In the genomic region with DNA sequence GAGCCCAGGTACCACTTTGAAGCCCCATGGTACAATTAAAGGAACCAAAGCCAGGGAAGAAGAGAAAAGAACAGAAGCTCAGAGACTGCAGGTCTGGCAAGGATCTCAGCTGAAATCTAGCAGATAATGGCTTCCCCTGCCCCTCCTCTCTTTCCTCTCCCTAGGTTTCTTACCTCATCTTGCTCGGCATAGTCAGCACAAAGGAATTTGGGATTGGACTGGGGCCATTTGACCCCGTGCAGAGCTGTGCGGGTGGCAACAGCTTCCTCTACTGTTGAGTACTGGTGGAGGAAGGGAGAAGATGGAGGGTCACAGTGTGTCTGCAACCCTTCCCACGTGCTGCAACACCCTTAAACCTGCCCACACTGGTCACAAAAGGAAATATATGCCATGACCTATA, we compare ENCODE assay signal across 10 cellular contexts. TPM values are rescaled to one million over a fixed set of nuclear protein-coding genes. Genes with fewer than 3 reads are reported as not detected.
DNase-seq lines count a peak whose midpoint lies in the region; ATAC-seq and TF ChIP-seq lines count a peak whose summit lies in the region.
"Had no signal": no experiment of that assay in that cellular context is flagged by ENCODE, and none has a peak within 500 bp of the region (broad histone marks: within the 10 kb centered on the region; RNA-seq: fewer than 3 reads in every experiment).

No MANE protein-coding gene starts in this region.

- H3K27ac Mint-ChIP-seq in activated CD4-positive, alpha-beta memory T cell treated with anti-CD3 and anti-CD28 coated beads, Interleukin-2, amount 10 ng/mL, durations not matched to agents 7 days and 5 days, result no peak overlapping the region

- no peaks in the 10 kb centered on the region for H3K9me2 ChIP-seq in OCI-LY7 (ENCODE audit: insufficient read depth, low read length)

- no peak overlapping the region for H2AFZ ChIP-seq in OCI-LY7 (ENCODE audit: low read length)

- WGBS in sigmoid colon, 2 donors, result 39 to 57% methylated on average over 4 of the region's 4 CpGs

- H3K4me3 Mint-ChIP-seq in activated CD4-positive, alpha-beta memory T cell treated with anti-CD3 and anti-CD28 coated beads, Interleukin-2, amount 10 ng/mL, durations not matched to agents 7 days and 5 days, result no peak overlapping the region
- H3K4me3 Mint-ChIP-seq: naive thymus-derived CD8-positive, alpha-beta T cell had no signal

- peaks cover 9% of the 10 kb centered on the region for H3K4me1 Mint-ChIP-seq in activated CD4-positive, alpha-beta memory T cell treated with anti-CD3 and anti-CD28 coated beads, Interleukin-2, amount 10 ng/mL, durations not matched to agents 7 days and 5 days

- intact Hi-C loops in Right ventricle myocardium superior (cut with DNase I), result no loop called here
- intact Hi-C loops in sigmoid colon (cut with DNase I), result no loop called here
- intact Hi-C loops in OCI-LY7 (cut with micrococcal nuclease; ENCODE audit: unreplicated experiment), result no loop called here

- no TSS peak for BruUV-seq in OCI-LY7 (replicated peaks; lab: Mats Ljungman, UMichigan)

- peaks cover 13% of the 10 kb centered on the region; the same call in 1 of the 2 replicates for H3K79me2 ChIP-seq in OCI-LY7 (ENCODE audit: insufficient read depth, low read depth, low read length)

- H3K4me2 ChIP-seq in OCI-LY7 (ENCODE audit: low read length), result no peak overlapping the region

- peaks cover under 1% of the 10 kb centered on the region for H3K27me3 Mint-ChIP-seq in activated CD4-positive, alpha-beta memory T cell treated with anti-CD3 and anti-CD28 coated beads, Interleukin-2, amount 10 ng/mL, durations not matched to agents 7 days and 5 days
- H3K27me3 Mint-ChIP-seq: naive thymus-derived CD8-positive, alpha-beta T cell had no signal

- H3K36me3 Mint-ChIP-seq in activated CD4-positive, alpha-beta memory T cell treated with anti-CD3 and anti-CD28 coated beads, Interleukin-2, amount 10 ng/mL, durations not matched to agents 7 days and 5 days (ENCODE audit: low read depth), result peaks cover 72% of the 10 kb centered on the region

- H4K20me1 ChIP-seq in OCI-LY7 (ENCODE audit: insufficient read depth, low read length), result no peaks in the 10 kb centered on the region

- H3K36me3 ChIP-seq in sigmoid colon (peaks cover 44 to 87% (median 67%) of the 10 kb centered on the region in 4 donors), OCI-LY7 (ENCODE audit: insufficient read depth, low read length) (peaks cover 84% of the 10 kb centered on the region)

- peak overlapping the region; percentile 16 to 67 (median 57) for H3K27ac ChIP-seq in sigmoid colon
- H3K27ac ChIP-seq in OCI-LY7 (ENCODE audit: low read depth, low read length, poor library complexity, severe bottlenecking), result no peak overlapping the region

- no peaks in the 10 kb centered on the region for H3K9me3 ChIP-seq in sigmoid colon
- H3K9me3 ChIP-seq in OCI-LY7 (ENCODE audit: low read length), result no peaks in the 10 kb centered on the region

- H3K4me1 ChIP-seq in sigmoid colon, result peaks cover 0 to 17% (median 12%) of the 10 kb centered on the region in 4 donors
- peaks cover 16% of the 10 kb centered on the region for H3K4me1 ChIP-seq in OCI-LY7 (ENCODE audit: insufficient read depth, low read length, poor library complexity, severe bottlenecking)

- no peaks in the 10 kb centered on the region for H3K9me3 Mint-ChIP-seq in activated CD4-positive, alpha-beta memory T cell treated with anti-CD3 and anti-CD28 coated beads, Interleukin-2, amount 10 ng/mL, durations not matched to agents 7 days and 5 days
- H3K9me3 Mint-ChIP-seq: naive thymus-derived CD8-positive, alpha-beta T cell had no signal

- TF ChIP-seq CTCF in sigmoid colon (IDR thresholded peaks at IDR 0.05), result no peak
- no peak for TF ChIP-seq CTCF in OCI-LY7 (conservative IDR thresholded peaks at IDR 0.05; ENCODE audit: low read length)

- POLR2A ChIA-PET in OCI-LY7 (lab: Charles Lee), result interaction anchor here (0.7 to 0.9 kb wide), 3 partner anchors 11 to 84 kb away, joined by 3 to 4 read pairs (median 3); no protein-coding TSS in a partner anchor
- POLR2A ChIA-PET in activated CD4-positive, alpha-beta memory T cell treated with anti-CD3 and anti-CD28 coated beads, Interleukin-2, amount 10 ng/mL, durations not matched to agents 7 days and 5 days (lab: Charles Lee), result interaction anchor here (0.9 to 2.8 kb wide), 4 partner anchors 10 to 76 kb away, joined by 3 to 15 read pairs (median 8); a partner anchor contains a TSS

- CTCF ChIA-PET in OCI-LY7 (lab: Charles Lee; ENCODE audit: unreplicated experiment), result interaction anchor here (0.9 to 2.2 kb wide), 3 partner anchors 32 to 76 kb away, joined by 3 to 8 read pairs (median 3); a partner anchor contains a TSS
- CTCF ChIA-PET in activated CD4-positive, alpha-beta memory T cell treated with anti-CD3 and anti-CD28 coated beads, Interleukin-2, amount 10 ng/mL, durations not matched to agents 7 days and 5 days (lab: Charles Lee), result interaction anchor here (0.7 to 12.5 kb wide), 7 partner anchors 10 to 498 kb away, joined by 3 to 332 read pairs (median 6); a partner anchor contains a TSS

- ATAC-seq in Right ventricle myocardium superior (ENCODE audit: poor library complexity) (peak; percentile 19), GM19452 (IDR thresholded peaks at IDR 0.05; ENCODE audit: unreplicated experiment) (no peak)
- ATAC-seq: naive thymus-derived CD8-positive, alpha-beta T cell had no signal

- H3K4me3 ChIP-seq in sigmoid colon (no peak overlapping the region), OCI-LY7 (ENCODE audit: low read depth, low read length, poor library complexity, severe bottlenecking) (no peak overlapping the region)

- TF ChIP-seq POLR2A in sigmoid colon (IDR thresholded peaks at IDR 0.05), result no peak

- H3K27me3 ChIP-seq in sigmoid colon, result no peaks in the 10 kb centered on the region

- DNase-seq in GM03348 (ENCODE audit: low spot score) (peak; percentile 82), SW480 (ENCODE audit: low spot score) (peak; percentile 60), Right ventricle myocardium superior (peak; percentile 61), sigmoid colon (peak; percentile 87), putamen (ENCODE audit: low spot score) (no peak), OCI-LY7 (ENCODE audit: low spot score) (no peak)
- no peak for DNase-seq in activated CD4-positive, alpha-beta memory T cell treated with anti-CD3 and anti-CD28 coated beads, Interleukin-2, amount 10 ng/mL, durations not matched to agents 7 days and 5 days
- DNase-seq: naive thymus-derived CD8-positive, alpha-beta T cell had no signal

- no peak for TF ChIP-seq EP300 in sigmoid colon (IDR thresholded peaks at IDR 0.05)

RNA-seq across cellular contexts. Expression of a gene that starts 4.7 kb away (rescaled TPM):
- total RNA-seq in Right ventricle myocardium superior, result 1.6 TPM
- total RNA-seq in sigmoid colon, result 1 to 10 TPM; 2.0 to 7.5 (median 2.8) TPM
- polyA plus RNA-seq in sigmoid colon, result 1 to 10 TPM in 1 of 3 donors, under 1 TPM in 2; 0.46 to 5.4 (median 0.60) TPM
- total RNA-seq in OCI-LY7 (2014; rRNA removed; shearing (Covaris generic)), result 1.1 and 1.5 TPM in 2 replicates
- total RNA-seq in OCI-LY7 (2022), result 0.46 and 0.51 TPM in 2 replicates
- 1 to 10 TPM; 1.6 to 2.0 TPM for total RNA-seq in activated CD4-positive, alpha-beta memory T cell treated with anti-CD3 and anti-CD28 coated beads, Interleukin-2, amount 10 ng/mL, durations not matched to agents 7 days and 5 days

RNA-seq across cellular contexts. Expression of a gene that starts 20.0 kb away (rescaled TPM):
- total RNA-seq in Right ventricle myocardium superior, result not detected
- total RNA-seq in sigmoid colon, result under 1 TPM in 1 of 4 donors, not detected in 3; 0.41 TPM
- under 1 TPM in 1 of 3 donors, not detected in 2; 0.06 TPM for polyA plus RNA-seq in sigmoid colon
- not detected in 2 replicates for total RNA-seq in OCI-LY7 (2014; rRNA removed; shearing (Covaris generic))
- not detected in 2 replicates for total RNA-seq in OCI-LY7 (2022)
- not detected for total RNA-seq in activated CD4-positive, alpha-beta memory T cell treated with anti-CD3 and anti-CD28 coated beads, Interleukin-2, amount 10 ng/mL, durations not matched to agents 7 days and 5 days
- polyA plus RNA-seq: adipose tissue had no signal

RNA-seq across cellular contexts. Expression of a gene that starts 27.3 kb away (rescaled TPM):
- total RNA-seq in Right ventricle myocardium superior, result 129 TPM
- total RNA-seq in sigmoid colon, result 100 to 1,000 TPM; 113 to 179 (median 135) TPM
- polyA plus RNA-seq in sigmoid colon, result 100 to 1,000 TPM; 132 to 145 (median 141) TPM
- total RNA-seq in OCI-LY7 (2014; rRNA removed; shearing (Covaris generic)), result 111 and 133 TPM in 2 replicates
- 85.5 and 122 TPM in 2 replicates for total RNA-seq in OCI-LY7 (2022)
- 10 to 100 TPM; 55.0 to 57.5 TPM for total RNA-seq in activated CD4-positive, alpha-beta memory T cell treated with anti-CD3 and anti-CD28 coated beads, Interleukin-2, amount 10 ng/mL, durations not matched to agents 7 days and 5 days

RNA-seq across cellular contexts. Expression of a gene that starts 32.9 kb away (rescaled TPM):
- 65.8 TPM for total RNA-seq in Right ventricle myocardium superior
- 100 to 1,000 TPM in 1 of 4 donors, 10 to 100 TPM in 3; 79.9 to 129 (median 93.9) TPM for total RNA-seq in sigmoid colon
- polyA plus RNA-seq in sigmoid colon, result 100 to 1,000 TPM in 1 of 3 donors, 10 to 100 TPM in 2; 37.8 to 114 (median 40.9) TPM
- 107 and 130 TPM in 2 replicates for total RNA-seq in OCI-LY7 (2014; rRNA removed; shearing (Covaris generic))
- total RNA-seq in OCI-LY7 (2022), result 203 and 206 TPM in 2 replicates
- total RNA-seq in activated CD4-positive, alpha-beta memory T cell treated with anti-CD3 and anti-CD28 coated beads, Interleukin-2, amount 10 ng/mL, durations not matched to agents 7 days and 5 days, result 100 to 1,000 TPM; 166 to 167 TPM

RNA-seq across cellular contexts. Expression of a gene that starts 33.3 kb away (rescaled TPM):
- total RNA-seq in Right ventricle myocardium superior (20.6 TPM), sigmoid colon (10 to 100 TPM; 22.4 to 38.9 (median 30.1) TPM), OCI-LY7 (2022) (37.0 and 42.4 TPM in 2 replicates)
- 10 to 100 TPM; 49.2 to 94.3 (median 50.0) TPM for polyA plus RNA-seq in sigmoid colon
- 25.9 and 44.5 TPM in 2 replicates for total RNA-seq in OCI-LY7 (2014; rRNA removed; shearing (Covaris generic))
- 10 to 100 TPM; 49.2 to 55.5 TPM for total RNA-seq in activated CD4-positive, alpha-beta memory T cell treated with anti-CD3 and anti-CD28 coated beads, Interleukin-2, amount 10 ng/mL, durations not matched to agents 7 days and 5 days

Comparison
In these comparisons a context has a peak if more than half of its experiments do, and no peak if none do; other contexts are left out.
1. DNase-seq: peak in GM03348 (single experiment), SW480 (single experiment), Right ventricle myocardium superior (single experiment) and sigmoid colon (single experiment); none in putamen (single experiment), OCI-LY7 (single experiment) and activated CD4-positive, alpha-beta memory T cell treated with anti-CD3 and anti-CD28 coated beads, Interleukin-2, amount 10 ng/mL, durations not matched to agents 7 days and 5 days (single experiment).